8 cellular contexts compared by ENCODE assay signal in genomic region chr17:7548585-7549400, GRCh38. TPM values are rescaled to one million over a fixed set of nuclear protein-coding genes. Genes with fewer than 3 reads are reported as not detected.
DNase-seq lines count a peak whose midpoint lies in the region; ATAC-seq and TF ChIP-seq lines count a peak whose summit lies in the region.

Gene TNFSF12, plus strand, starts transcription at chr17:7549058. Its CDS starts 96 bp downstream, at chr17:7549154.

- peak in 1 of 2 donors; percentile 41 for TF ChIP-seq POLR2A in thyroid gland (IDR thresholded peaks at IDR 0.05)

- intact Hi-C loops in thyroid gland (cut with DNase I): no loop called here

- DNase-seq in CD4-positive, CD25-positive, alpha-beta regulatory T cell: peak; percentile 46 to 80 (median 56)
- peak; percentile 60 for DNase-seq in KBM-7
- DNase-seq in foreskin fibroblast: peak; percentile 19 to 66
- DNase-seq in thyroid gland: peak; percentile 62 to 65
- no peak for DNase-seq in GF-D8 (lab: John Stamatoyannopoulos, UW)
- DNase-seq in cerebellar nuclear complex (lab: John Stamatoyannopoulos, UW): no peak

- H3K27me3 ChIP-seq in CD4-positive, CD25-positive, alpha-beta regulatory T cell (ENCODE audit: control insufficient read depth, insufficient read depth, low read length): no peaks in the 10 kb centered on the region
- H3K27me3 ChIP-seq in thyroid gland: no peaks in the 10 kb centered on the region

- peak; percentile 35 to 42 for ATAC-seq in CD4-positive, CD25-positive, alpha-beta regulatory T cell (ENCODE audit: low read depth in 2 of 2)
- ATAC-seq in activated T-helper 17 cell treated with anti-CD3 and anti-CD28 coated beads, Interleukin-2, amount 50 U/mL, for 72 hours (replicated peaks): peak; percentile 66

- no peaks in the 10 kb centered on the region for H3K9me3 ChIP-seq in CD4-positive, CD25-positive, alpha-beta regulatory T cell (ENCODE audit: control insufficient read depth in 2 of 2, low read length in 2 of 2)
- no peaks in the 10 kb centered on the region for H3K9me3 ChIP-seq in thyroid gland

- H3K4me3 Mint-ChIP-seq in CD4-positive, CD25-positive, alpha-beta regulatory T cell: peak within 1 kb of the TSS; percentile 90 to 97 (median 92)
- H3K4me3 Mint-ChIP-seq in activated T-helper 17 cell treated with anti-CD3 and anti-CD28 coated beads, Interleukin-2, amount 50 U/mL, for 72 hours: peak within 1 kb of the TSS; percentile 77
- H3K4me3 Mint-ChIP-seq in nephron: peak within 1 kb of the TSS; percentile 78 to 80 (median 80)

- in situ Hi-C loops in KBM-7 (cut with MboI; ENCODE audit: low pct_unique_long_range_greater_than_20kb, low sequenced_read_pairs): no loop called here

- peak; percentile 21 for TF ChIP-seq CTCF in foreskin fibroblast (IDR thresholded peaks at IDR 0.05; ENCODE audit: low read depth, low read length)
- TF ChIP-seq CTCF in nephron (IDR thresholded peaks at IDR 0.05; ENCODE audit: unreplicated experiment in 3 of 3): peak in 1 of 3 experiments; percentile 18
- TF ChIP-seq CTCF in thyroid gland (IDR thresholded peaks at IDR 0.05): peak in 3 of 6 experiments; percentile 21 to 32 (median 23)

- H3K27ac Mint-ChIP-seq in CD4-positive, CD25-positive, alpha-beta regulatory T cell: peak within 1 kb of the TSS; percentile 90 to 97 (median 97)
- peak within 1 kb of the TSS; percentile 63 for H3K27ac Mint-ChIP-seq in activated T-helper 17 cell treated with anti-CD3 and anti-CD28 coated beads, Interleukin-2, amount 50 U/mL, for 72 hours
- peak within 1 kb of the TSS; percentile 84 to 90 (median 90) for H3K27ac Mint-ChIP-seq in nephron

- peaks cover 48% of the 10 kb centered on the region for H3K4me1 ChIP-seq in CD4-positive, CD25-positive, alpha-beta regulatory T cell (ENCODE audit: control insufficient read depth, insufficient read depth, low read length, poor library complexity, severe bottlenecking)
- H3K4me1 ChIP-seq in thyroid gland: peaks cover 10 to 19% of the 10 kb centered on the region in 2 donors

- peaks cover 5 to 60% (median 45%) of the 10 kb centered on the region in 4 donors for H3K4me1 Mint-ChIP-seq in CD4-positive, CD25-positive, alpha-beta regulatory T cell
- H3K4me1 Mint-ChIP-seq in activated T-helper 17 cell treated with anti-CD3 and anti-CD28 coated beads, Interleukin-2, amount 50 U/mL, for 72 hours: peaks cover 33% of the 10 kb centered on the region
- peaks cover 24% of the 10 kb centered on the region for H3K4me1 Mint-ChIP-seq in nephron

- H3K27ac ChIP-seq in CD4-positive, CD25-positive, alpha-beta regulatory T cell (ENCODE audit: insufficient read depth, low read length, poor library complexity, severe bottlenecking): peak within 1 kb of the TSS; percentile 69
- peak within 1 kb of the TSS; percentile 73 to 92 (median 89) for H3K27ac ChIP-seq in thyroid gland

- no peaks in the 10 kb centered on the region for H3K36me3 ChIP-seq in CD4-positive, CD25-positive, alpha-beta regulatory T cell (ENCODE audit: control insufficient read depth, insufficient read depth, low read length)
- no peaks in the 10 kb centered on the region for H3K36me3 ChIP-seq in thyroid gland

- WGBS in thyroid gland, 2 donors: 1 to 3% methylated on average over 19 to 31 of the region's 65 CpGs

- peak within 1 kb of the TSS; percentile 84 for H3K4me3 ChIP-seq in CD4-positive, CD25-positive, alpha-beta regulatory T cell (ENCODE audit: low read depth, low read length)
- H3K4me3 ChIP-seq in foreskin fibroblast (ENCODE audit: low read depth in 1 of 2, low read length in 2 of 2) (peak within 1 kb of the TSS; percentile 59 to 71), thyroid gland (replicated peaks in 1 of 3) (peak within 1 kb of the TSS; percentile 52 to 97 (median 85))

- peaks cover 13% of the 10 kb centered on the region for H3K36me3 Mint-ChIP-seq in CD4-positive, CD25-positive, alpha-beta regulatory T cell
- H3K36me3 Mint-ChIP-seq in activated T-helper 17 cell treated with anti-CD3 and anti-CD28 coated beads, Interleukin-2, amount 50 U/mL, for 72 hours (ENCODE audit: low read depth): peaks cover 14% of the 10 kb centered on the region
- H3K36me3 Mint-ChIP-seq in nephron (ENCODE audit: low read depth): peaks cover 4% of the 10 kb centered on the region

- H3K27me3 Mint-ChIP-seq in CD4-positive, CD25-positive, alpha-beta regulatory T cell: peaks cover under 1% of the 10 kb centered on the region
- no peaks in the 10 kb centered on the region for H3K27me3 Mint-ChIP-seq in activated T-helper 17 cell treated with anti-CD3 and anti-CD28 coated beads, Interleukin-2, amount 50 U/mL, for 72 hours
- H3K27me3 Mint-ChIP-seq in nephron (ENCODE audit: low read depth): peaks cover 7% of the 10 kb centered on the region

- no peaks in the 10 kb centered on the region for H3K9me3 Mint-ChIP-seq in CD4-positive, CD25-positive, alpha-beta regulatory T cell
- H3K9me3 Mint-ChIP-seq in activated T-helper 17 cell treated with anti-CD3 and anti-CD28 coated beads, Interleukin-2, amount 50 U/mL, for 72 hours: no peaks in the 10 kb centered on the region
- H3K9me3 Mint-ChIP-seq in nephron: no peaks in the 10 kb centered on the region

RNA-seq across cellular contexts. Expression of gene TNFSF12, which starts in this region (rescaled TPM):
- total RNA-seq in CD4-positive, CD25-positive, alpha-beta regulatory T cell: 46.9 TPM
- 10 to 100 TPM; 35.5 to 49.6 (median 41.9) TPM for polyA plus RNA-seq in CD4-positive, CD25-positive, alpha-beta regulatory T cell
- 10 to 100 TPM; 27.4 to 44.2 TPM for total RNA-seq in activated T-helper 17 cell treated with anti-CD3 and anti-CD28 coated beads, Interleukin-2, amount 50 U/mL, for 72 hours
- total RNA-seq in thyroid gland: 10 to 100 TPM; 17.9 to 39.9 (median 30.8) TPM

Comparison
In these comparisons a context has a peak if more than half of its experiments do, and no peak if none do; other contexts are left out.
1. DNase-seq: peak in CD4-positive, CD25-positive, alpha-beta regulatory T cell (3 of 3), KBM-7 (single experiment), foreskin fibroblast (2 of 2) and thyroid gland (2 of 2); none in GF-D8 (single experiment) and cerebellar nuclear complex (0 of 2).
2. Peak in every context shown above with its lines, with median percentiles within 50 percentile points of each other: H3K4me3 ChIP-seq, H3K27ac Mint-ChIP-seq and H3K4me3 Mint-ChIP-seq.